Comparison of ENCODE assay signal across 1 cellular context in the genomic region with DNA sequence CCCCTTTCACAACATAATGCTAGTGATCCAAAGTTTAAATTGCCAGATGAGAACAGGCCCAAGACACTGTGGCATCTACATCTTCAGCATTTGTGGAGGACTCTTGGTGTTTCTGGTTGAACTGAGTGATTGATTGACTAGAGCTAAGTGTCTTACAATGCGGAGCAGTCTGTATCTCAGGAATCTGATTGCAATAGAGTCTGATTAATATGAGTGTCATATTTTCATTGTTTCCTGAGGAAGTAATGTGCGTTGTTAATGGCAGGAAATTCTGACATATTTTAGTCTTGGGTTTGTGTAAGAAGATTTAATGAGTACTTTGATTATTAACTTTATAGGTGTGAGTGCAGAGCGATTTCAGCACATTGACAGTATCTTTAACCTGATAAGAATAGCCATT.
TF ChIP-seq lines count a peak whose summit lies in the region.

No MANE protein-coding gene starts in this region.

TF ChIP-seq in endothelial cell of umbilical vein, 7 proteins besides CTCF, POLR2A, EP300 and RAD21 (continued from another document):
- peak; percentile 74 for TF ChIP-seq FOS (IDR thresholded peaks at IDR 0.05; ENCODE audit: borderline replicate concordance, insufficient read depth, low read length)
- TF ChIP-seq GATA2 (IDR thresholded peaks at IDR 0.05; ENCODE audit: insufficient read depth, insufficient read length, low read depth, low read length): peak; percentile 89
- TF ChIP-seq, protein P1, sequence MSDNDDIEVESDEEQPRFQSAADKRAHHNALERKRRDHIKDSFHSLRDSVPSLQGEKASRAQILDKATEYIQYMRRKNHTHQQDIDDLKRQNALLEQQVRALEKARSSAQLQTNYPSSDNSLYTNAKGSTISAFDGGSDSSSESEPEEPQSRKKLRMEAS (IDR thresholded peaks at IDR 0.05; ENCODE audit: insufficient read depth, insufficient read length): no peak
